ENCODE assay signal across 17 cellular contexts in the genomic region with DNA sequence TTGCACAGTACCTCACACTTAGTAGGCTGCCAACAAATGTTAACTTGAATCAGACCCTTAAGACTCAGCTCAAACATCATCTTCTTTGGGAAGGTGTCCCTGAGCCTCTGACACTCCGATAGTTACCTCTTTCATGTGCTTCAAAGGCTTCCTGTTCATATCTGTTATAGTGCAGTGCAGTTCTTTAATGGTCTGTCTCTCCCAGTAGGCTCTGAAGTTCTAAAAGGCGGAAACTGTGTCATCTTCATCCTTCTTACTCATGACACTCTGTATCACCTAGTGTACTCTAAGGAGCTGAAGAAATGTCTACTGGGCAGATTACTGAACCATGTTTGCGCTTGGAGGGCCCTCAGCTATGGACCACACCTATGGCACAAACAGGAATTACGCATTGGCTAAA. TPM values are rescaled to one million over a fixed set of nuclear protein-coding genes. Genes with fewer than 3 reads are reported as not detected.
DNase-seq lines count a peak whose midpoint lies in the region; ATAC-seq lines count a peak whose summit lies in the region.
"Had no signal": no experiment of that assay in that cellular context is flagged by ENCODE, and none has a peak within 500 bp of the region (broad histone marks: within the 10 kb centered on the region; RNA-seq: fewer than 3 reads in every experiment).

No MANE protein-coding gene starts in this region.

- CTCF ChIA-PET in activated naive CD4-positive, alpha-beta T cell treated with anti-CD3 and anti-CD28 coated beads for 36 hours (lab: Charles Lee): no interaction called here
- CTCF ChIA-PET in CD4-positive, alpha-beta memory T cell (lab: Charles Lee; ENCODE audit: partially characterized antibody): no interaction called here

- no peaks in the 10 kb centered on the region for H3K9me3 Mint-ChIP-seq in activated naive CD4-positive, alpha-beta T cell treated with anti-CD3 and anti-CD28 coated beads for 36 hours
- no peaks in the 10 kb centered on the region for H3K9me3 Mint-ChIP-seq in CD4-positive, alpha-beta memory T cell
- no peaks in the 10 kb centered on the region for H3K9me3 Mint-ChIP-seq in T-helper 1 cell treated with Interleukin-12 subunit alpha and Interleukin-12 subunit beta and Interleukin-4 antibody, amounts not matched to agents 30 μg/mL and 1 μg/mL, for 36 hours
- no peaks in the 10 kb centered on the region for H3K9me3 Mint-ChIP-seq in memory B cell

- H3K27me3 ChIP-seq in CD4-positive, alpha-beta memory T cell (ENCODE audit: insufficient read depth, low read length): no peaks in the 10 kb centered on the region

- H3K27me3 Mint-ChIP-seq in activated naive CD4-positive, alpha-beta T cell treated with anti-CD3 and anti-CD28 coated beads for 36 hours (ENCODE audit: low read depth): no peaks in the 10 kb centered on the region
- H3K27me3 Mint-ChIP-seq in CD4-positive, alpha-beta memory T cell: no peaks in the 10 kb centered on the region
- H3K27me3 Mint-ChIP-seq in T-helper 1 cell treated with Interleukin-12 subunit alpha and Interleukin-12 subunit beta and Interleukin-4 antibody, amounts not matched to agents 30 μg/mL and 1 μg/mL, for 36 hours (ENCODE audit: low read depth): no peaks in the 10 kb centered on the region
- H3K27me3 Mint-ChIP-seq in memory B cell: no peaks in the 10 kb centered on the region

- no peaks in the 10 kb centered on the region for H3K9me3 ChIP-seq in CD4-positive, alpha-beta memory T cell (ENCODE audit: control insufficient read depth in 1 of 2, low read length in 2 of 2)

- intact Hi-C loops in activated naive CD4-positive, alpha-beta T cell treated with anti-CD3 and anti-CD28 coated beads for 36 hours (cut with micrococcal nuclease): loop anchor here (10.0 kb wide), 2 partner anchors 352 to 912 kb away; no protein-coding TSS in a partner anchor
- intact Hi-C loops in CD4-positive, alpha-beta memory T cell (cut with micrococcal nuclease): no loop called here

- no peak overlapping the region for H3K27ac ChIP-seq in CD4-positive, alpha-beta memory T cell (ENCODE audit: low read depth, low read length)
- H3K27ac ChIP-seq: C4-2B had no signal

- no peak overlapping the region for H3K27ac Mint-ChIP-seq in activated naive CD4-positive, alpha-beta T cell treated with anti-CD3 and anti-CD28 coated beads for 36 hours
- H3K27ac Mint-ChIP-seq in CD4-positive, alpha-beta memory T cell: peak overlapping the region in 6 of 7 donors; percentile 39 to 78 (median 48)
- no peak overlapping the region for H3K27ac Mint-ChIP-seq in T-helper 1 cell treated with Interleukin-12 subunit alpha and Interleukin-12 subunit beta and Interleukin-4 antibody, amounts not matched to agents 30 μg/mL and 1 μg/mL, for 36 hours
- H3K27ac Mint-ChIP-seq in memory B cell: peak overlapping the region; percentile 42

- POLR2A ChIA-PET in CD4-positive, alpha-beta memory T cell (lab: Charles Lee; ENCODE audit: partially characterized antibody): no interaction called here

- no peaks in the 10 kb centered on the region for H3K36me3 ChIP-seq in CD4-positive, alpha-beta memory T cell (ENCODE audit: insufficient read depth, low read length)

- peak; percentile 15 for DNase-seq in activated naive CD4-positive, alpha-beta T cell treated with anti-CD3 and anti-CD28 coated beads for 36 hours
- DNase-seq in activated naive CD4-positive, alpha-beta T cell treated with anti-CD3 and anti-CD28 coated beads, Interleukin-2, amount 50 U/mL, for 16 hours: no peak
- DNase-seq in CD4-positive, alpha-beta memory T cell: peak in 4 of 5 donors; percentile 24 to 41 (median 30)
- no peak for DNase-seq in memory B cell (ENCODE audit: low spot score in 2 of 2)
- no peak for DNase-seq in DMS114 treated with DMSO at 0.1 percent for 48 hours (lab: John Stamatoyannopoulos, UW; ENCODE audit: unreplicated experiment)
- DNase-seq in NCI-H524 (lab: John Stamatoyannopoulos, UW): no peak
- DNase-seq in amniotic stem cell (lab: John Stamatoyannopoulos, UW): no peak
- DNase-seq: Calu3, DMS79, H7, NCI-H1105 treated with DMSO at 0.1 percent for 48 hours, NCI-H1694 treated with DMSO at 0.1 percent for 48 hours, NCI-H345, NCI-H69, Right ventricle myocardium superior had no signal

- peaks cover 20% of the 10 kb centered on the region for H3K4me1 ChIP-seq in CD4-positive, alpha-beta memory T cell (ENCODE audit: insufficient read depth, low read length)

- no peak for ATAC-seq in memory B cell (ENCODE audit: low read depth)

- H3K4me3 ChIP-seq in CD4-positive, alpha-beta memory T cell (ENCODE audit: low read length in 2 of 2): no peak overlapping the region

- H3K4me3 Mint-ChIP-seq in activated naive CD4-positive, alpha-beta T cell treated with anti-CD3 and anti-CD28 coated beads for 36 hours: no peak overlapping the region
- peak overlapping the region in 5 of 8 donors; percentile 21 to 80 (median 68) for H3K4me3 Mint-ChIP-seq in CD4-positive, alpha-beta memory T cell
- peak overlapping the region; percentile 48 for H3K4me3 Mint-ChIP-seq in T-helper 1 cell treated with Interleukin-12 subunit alpha and Interleukin-12 subunit beta and Interleukin-4 antibody, amounts not matched to agents 30 μg/mL and 1 μg/mL, for 36 hours
- H3K4me3 Mint-ChIP-seq in memory B cell: no peak overlapping the region

- H3K36me3 Mint-ChIP-seq in activated naive CD4-positive, alpha-beta T cell treated with anti-CD3 and anti-CD28 coated beads for 36 hours (ENCODE audit: low read depth): no peaks in the 10 kb centered on the region
- peaks cover 0 to 5% of the 10 kb centered on the region in 2 donors for H3K36me3 Mint-ChIP-seq in CD4-positive, alpha-beta memory T cell
- H3K36me3 Mint-ChIP-seq in T-helper 1 cell treated with Interleukin-12 subunit alpha and Interleukin-12 subunit beta and Interleukin-4 antibody, amounts not matched to agents 30 μg/mL and 1 μg/mL, for 36 hours (ENCODE audit: low read depth): no peaks in the 10 kb centered on the region
- no peaks in the 10 kb centered on the region for H3K36me3 Mint-ChIP-seq in memory B cell

- H3K4me1 Mint-ChIP-seq in activated naive CD4-positive, alpha-beta T cell treated with anti-CD3 and anti-CD28 coated beads for 36 hours (ENCODE audit: low read depth): peaks cover 26% of the 10 kb centered on the region
- peaks cover 19 to 38% (median 27%) of the 10 kb centered on the region in 4 donors for H3K4me1 Mint-ChIP-seq in CD4-positive, alpha-beta memory T cell
- peaks cover 15% of the 10 kb centered on the region for H3K4me1 Mint-ChIP-seq in T-helper 1 cell treated with Interleukin-12 subunit alpha and Interleukin-12 subunit beta and Interleukin-4 antibody, amounts not matched to agents 30 μg/mL and 1 μg/mL, for 36 hours (ENCODE audit: low read depth)
- peaks cover 18% of the 10 kb centered on the region for H3K4me1 Mint-ChIP-seq in memory B cell

RNA-seq across cellular contexts. Expression of gene DIAPH2, which starts 2.1 kb away (rescaled TPM):
- total RNA-seq in activated naive CD4-positive, alpha-beta T cell treated with anti-CD3 and anti-CD28 coated beads for 36 hours: 1 to 10 TPM; 9.3 to 9.4 TPM
- 10 to 100 TPM; 11.0 to 12.1 TPM for total RNA-seq in CD4-positive, alpha-beta memory T cell
- 10 to 100 TPM in 1 of 2 donors, 1 to 10 TPM in 1; 9.6 to 13.8 TPM for polyA plus RNA-seq in CD4-positive, alpha-beta memory T cell

Comparison
In these comparisons a context has a peak if more than half of its experiments do, and no peak if none do; other contexts are left out.
1. DNase-seq: peak in activated naive CD4-positive, alpha-beta T cell treated with anti-CD3 and anti-CD28 coated beads for 36 hours (single experiment) and CD4-positive, alpha-beta memory T cell (4 of 5); none in activated naive CD4-positive, alpha-beta T cell treated with anti-CD3 and anti-CD28 coated beads, Interleukin-2, amount 50 U/mL, for 16 hours (single experiment), memory B cell (0 of 2), DMS114 treated with DMSO at 0.1 percent for 48 hours (single experiment), NCI-H524 (0 of 2) and amniotic stem cell (single experiment).
2. H3K27ac Mint-ChIP-seq: peak in CD4-positive, alpha-beta memory T cell (6 of 7) and memory B cell (single experiment); none in activated naive CD4-positive, alpha-beta T cell treated with anti-CD3 and anti-CD28 coated beads for 36 hours (single experiment) and T-helper 1 cell treated with Interleukin-12 subunit alpha and Interleukin-12 subunit beta and Interleukin-4 antibody, amounts not matched to agents 30 μg/mL and 1 μg/mL, for 36 hours (single experiment).
3. H3K4me3 Mint-ChIP-seq: peak in CD4-positive, alpha-beta memory T cell (5 of 8) and T-helper 1 cell treated with Interleukin-12 subunit alpha and Interleukin-12 subunit beta and Interleukin-4 antibody, amounts not matched to agents 30 μg/mL and 1 μg/mL, for 36 hours (single experiment); none in activated naive CD4-positive, alpha-beta T cell treated with anti-CD3 and anti-CD28 coated beads for 36 hours (single experiment) and memory B cell (single experiment).